In the genomic region with DNA sequence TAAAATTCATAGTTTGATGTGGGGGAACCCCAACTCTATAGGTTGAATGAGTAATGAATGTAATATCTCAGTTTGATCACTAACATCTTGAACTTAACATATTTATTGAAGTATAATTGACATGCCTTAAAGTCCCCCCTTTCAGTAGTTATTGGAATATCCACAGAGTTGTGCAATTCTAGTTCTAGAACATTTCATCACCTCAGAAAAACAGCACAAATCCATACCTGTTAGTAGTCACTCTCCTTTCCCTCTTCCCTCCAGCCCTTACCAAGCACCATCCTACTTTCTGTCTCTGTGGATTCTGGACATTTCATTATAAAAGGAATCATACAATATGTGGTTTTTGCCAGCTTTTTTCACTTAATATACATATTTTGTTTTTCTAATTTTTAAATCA, we compare ENCODE assay signal across 26 cellular contexts.
"Had no signal": no experiment of that assay in that cellular context is flagged by ENCODE, and none has a peak within 500 bp of the region (broad histone marks: within the 10 kb centered on the region; RNA-seq: fewer than 3 reads in every experiment).

No MANE protein-coding gene starts in this region.

- ATAC-seq: naive thymus-derived CD8-positive, alpha-beta T cell; natural killer cell treated with Interleukin-12 subunit alpha and Interleukin-12 subunit beta and Interleukin-15 and Interleukin-18, amount 100 ng/mL, for 72 hours; pancreas; right cardiac atrium; sciatic nerve; stimulated activated effector memory CD8-positive, alpha-beta T cell treated with anti-CD3 and anti-CD28 coated beads, Interleukin-12 subunit alpha, Interleukin-12 subunit beta, amount 100 ng/mL, for 72 hours; stimulated activated naive B cell treated with anti-CD40 and anti-IgM and Interleukin-4, amounts not matched to agents 10 μg/mL and 1 μg/mL and 100 μg/mL, for 72 hours had no signal

- H3K27me3 ChIP-seq: neutrophil, pancreas, spleen, stomach, thyroid gland, tibial nerve, upper lobe of left lung, vagina had no signal

- H3K27ac ChIP-seq: neutrophil, pancreas, prostate gland, skin epidermis, spleen, stomach, thoracic aorta, thyroid gland, tibial nerve, upper lobe of left lung, vagina had no signal

- H3K4me1 ChIP-seq: pancreas, prostate gland, spleen, stomach, thyroid gland, tibial nerve, upper lobe of left lung, vagina had no signal

- H3K9me3 ChIP-seq: neutrophil, pancreas, prostate gland, stomach, thoracic aorta, thyroid gland, tibial nerve, upper lobe of left lung, vagina had no signal

- H3K4me3 ChIP-seq: pancreas, prostate gland, skin epidermis, smooth muscle cell, spleen, stomach, thoracic aorta, thyroid gland, tibial nerve, upper lobe of left lung, vagina had no signal

- FAIRE-seq: pancreas, urothelium cell line had no signal

- DNase-seq: naive thymus-derived CD8-positive, alpha-beta T cell; nephron progenitor cell; nucleus accumbens; pancreas; right cardiac atrium; spleen; stimulated activated CD4-positive, alpha-beta T cell treated with anti-CD3 and anti-CD28 coated beads, Interleukin-12 subunit alpha, Interleukin-12 subunit beta, amount 100 ng/mL, for 4 hours; stimulated activated CD4-positive, alpha-beta T cell treated with anti-CD3 and anti-CD28 coated beads, Interleukin-1b, Interleukin-23, amount 100 ng/mL, for 48 hours; stimulated activated CD4-positive, alpha-beta T cell treated with anti-CD3 and anti-CD28 coated beads, Interleukin-4, amount 100 ng/mL, for 24 hours; stimulated activated naive B cell treated with anti-CD40 and anti-IgM and Interleukin-4, amounts not matched to agents 10 μg/mL and 1 μg/mL and 100 μg/mL, for 72 hours; stimulated activated naive CD4-positive, alpha-beta T cell treated with Interleukin-2 at 50 U/mL for 16 hours; stomach; thyroid gland; trophoblast cell; upper lobe of left lung had no signal

- H3K36me3 ChIP-seq: prostate gland had no signal

- H3K4me2 ChIP-seq: smooth muscle cell had no signal
